Comparison of ENCODE assay signal across 20 cellular contexts in genomic region chr22:44212936-44213335, GRCh38. TPM values are rescaled to one million over a fixed set of nuclear protein-coding genes. Genes with fewer than 3 reads are reported as not detected.
"Had no signal": no experiment of that assay in that cellular context is flagged by ENCODE, and none has a peak within 500 bp of the region (broad histone marks: within the 10 kb centered on the region; RNA-seq: fewer than 3 reads in every experiment).

No MANE protein-coding gene starts in this region.

- H3K4me3 Mint-ChIP-seq: naive thymus-derived CD4-positive, alpha-beta T cell; nephron progenitor cell had no signal

- H3K27me3 Mint-ChIP-seq: naive thymus-derived CD4-positive, alpha-beta T cell had no signal

- FAIRE-seq: colon had no signal

- H3K27ac Mint-ChIP-seq: naive thymus-derived CD4-positive, alpha-beta T cell; nephron progenitor cell had no signal

- H3K36me3 ChIP-seq: suprapubic skin, thyroid gland, upper lobe of left lung had no signal

- H3K4me3 ChIP-seq: hepatocyte, psoas muscle, suprapubic skin, thyroid gland, upper lobe of left lung had no signal

- H3K27me3 ChIP-seq: thyroid gland, upper lobe of left lung had no signal

- H3K9me3 ChIP-seq: psoas muscle, thyroid gland had no signal

- H3K27ac ChIP-seq: psoas muscle, suprapubic skin, thyroid gland, upper lobe of left lung had no signal

- ATAC-seq: left colon; naive thymus-derived CD4-positive, alpha-beta T cell; sciatic nerve had no signal

- DNase-seq: cerebellar nuclear complex; dermis blood vessel endothelial cell; foreskin melanocyte; left colon; mesendoderm; naive thymus-derived CD4-positive, alpha-beta T cell; nephron progenitor cell; psoas muscle; retina; stimulated activated CD4-positive, alpha-beta T cell treated with anti-CD3 and anti-CD28 coated beads, Interleukin-2, amount 100 ng/mL, for 24 hours; stimulated activated CD4-positive, alpha-beta T cell treated with anti-CD3 and anti-CD28 coated beads, Interleukin-4, amount 100 ng/mL, for 4 hours; stimulated activated naive CD4-positive, alpha-beta T cell; thyroid gland had no signal

RNA-seq across cellular contexts. Expression of gene PARVG, which starts 32.2 kb away (rescaled TPM):
- total RNA-seq: kidney epithelial cell, lung microvascular endothelial cell had no signal
